ENCODE assay signal across 8 cellular contexts in the genomic region with DNA sequence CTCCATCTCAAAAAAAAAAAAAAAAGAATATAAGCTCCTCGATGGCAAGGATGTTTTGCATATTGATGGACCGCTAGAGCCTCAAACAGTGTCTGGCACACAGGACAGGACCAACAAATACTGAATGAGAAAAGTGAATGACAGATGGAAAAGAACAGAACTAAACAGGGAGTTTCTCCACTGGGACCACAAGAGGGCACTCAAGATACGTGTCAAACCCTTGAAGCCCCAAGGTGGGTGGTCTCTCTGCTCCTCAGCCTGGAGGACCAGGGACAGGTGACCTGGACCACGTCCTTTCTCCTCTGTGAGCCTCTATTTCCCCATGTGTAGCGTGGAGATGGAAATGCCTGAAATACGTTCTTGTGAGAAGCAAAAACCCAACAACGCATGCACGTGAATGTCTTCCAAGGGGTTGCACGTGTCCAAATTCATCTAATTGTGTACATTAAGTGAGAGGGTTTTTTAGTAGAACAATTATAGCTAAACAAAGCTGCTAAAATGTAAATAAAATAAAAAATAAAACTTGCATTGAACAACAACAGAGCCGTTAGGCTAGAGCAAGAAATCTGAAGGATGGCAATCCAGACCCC. TPM values are rescaled to one million over a fixed set of nuclear protein-coding genes. Genes with fewer than 3 reads are reported as not detected.
DNase-seq lines count a peak whose midpoint lies in the region; ATAC-seq and TF ChIP-seq lines count a peak whose summit lies in the region.

No MANE protein-coding gene starts in this region.

- H2AFZ ChIP-seq in OCI-LY3 (ENCODE audit: low read depth, low read length) = no peak overlapping the region

- no peak overlapping the region for H3K4me2 ChIP-seq in OCI-LY3 (ENCODE audit: low read length)

- H3K27me3 ChIP-seq in H7 (ENCODE audit: control insufficient read depth, insufficient read depth, low read length) = no peaks in the 10 kb centered on the region; the same call in 1 of the 2 replicates
- peaks cover 24% of the 10 kb centered on the region for H3K27me3 ChIP-seq in OCI-LY3 (ENCODE audit: low read depth, low read length)

- H4K20me1 ChIP-seq in OCI-LY3 (ENCODE audit: insufficient read depth, low read length) = no peaks in the 10 kb centered on the region

- H3K9me3 ChIP-seq in OCI-LY3 (ENCODE audit: insufficient read depth, low read length) = no peaks in the 10 kb centered on the region

- H3K9me3 Mint-ChIP-seq in Calu3 (ENCODE audit: low read depth, unreplicated experiment) = no peaks in the 10 kb centered on the region
- no peaks in the 10 kb centered on the region for H3K9me3 Mint-ChIP-seq in natural killer cell treated with Interleukin-12 subunit alpha and Interleukin-12 subunit beta and Interleukin-15 and Interleukin-18, amount 100 ng/mL, for 72 hours

- H3K4me1 Mint-ChIP-seq in Calu3 (ENCODE audit: low read depth, unreplicated experiment) = peaks cover 4% of the 10 kb centered on the region
- H3K4me1 Mint-ChIP-seq in natural killer cell treated with Interleukin-12 subunit alpha and Interleukin-12 subunit beta and Interleukin-15 and Interleukin-18, amount 100 ng/mL, for 72 hours (ENCODE audit: low read depth in 2 of 2) = peaks cover 39 to 42% of the 10 kb centered on the region in 2 donors

- no peak overlapping the region for H3K4me3 ChIP-seq in H7 (ENCODE audit: insufficient read depth, low read depth, low read length)
- no peak overlapping the region for H3K4me3 ChIP-seq in OCI-LY3 (ENCODE audit: low read length)

- no peak overlapping the region for H3K9ac ChIP-seq in OCI-LY3 (ENCODE audit: low read length)

- BruUV-seq in Calu3 (replicated peaks; lab: Mats Ljungman, UMichigan) = no TSS peak

- TF ChIP-seq CTCF in Calu3 (IDR thresholded peaks at IDR 0.05; ENCODE audit: unreplicated experiment) (peak; percentile 72), OCI-LY3 (IDR thresholded peaks at IDR 0.05; ENCODE audit: low read depth, low read length) (peak; percentile 89)

- ATAC-seq in natural killer cell treated with Interleukin-12 subunit alpha and Interleukin-12 subunit beta and Interleukin-15 and Interleukin-18, amount 100 ng/mL, for 72 hours = peak; percentile 52 to 64
- ATAC-seq in GM21528 (IDR thresholded peaks at IDR 0.05; ENCODE audit: low FRiP score, unreplicated experiment) = no peak
- no peak for ATAC-seq in GM21447 (IDR thresholded peaks at IDR 0.05; ENCODE audit: unreplicated experiment)
- no peak for ATAC-seq in HG03521 (IDR thresholded peaks at IDR 0.05; ENCODE audit: unreplicated experiment)

- CTCF ChIA-PET in Calu3 (lab: Charles Lee) = interaction anchor here (1.3 kb wide), 1 partner anchor 201 kb away, joined by 3 read pairs; no protein-coding TSS in a partner anchor

- no peaks in the 10 kb centered on the region for H3K79me2 ChIP-seq in OCI-LY3 (ENCODE audit: low read length)

- H3K36me3 Mint-ChIP-seq in Calu3 (ENCODE audit: insufficient read depth, unreplicated experiment) = no peaks in the 10 kb centered on the region
- H3K36me3 Mint-ChIP-seq in natural killer cell treated with Interleukin-12 subunit alpha and Interleukin-12 subunit beta and Interleukin-15 and Interleukin-18, amount 100 ng/mL, for 72 hours = no peaks in the 10 kb centered on the region

- H3K27me3 Mint-ChIP-seq in Calu3 (ENCODE audit: unreplicated experiment) = peaks cover 53% of the 10 kb centered on the region
- peaks cover 16 to 38% of the 10 kb centered on the region in 2 donors for H3K27me3 Mint-ChIP-seq in natural killer cell treated with Interleukin-12 subunit alpha and Interleukin-12 subunit beta and Interleukin-15 and Interleukin-18, amount 100 ng/mL, for 72 hours

- DNase-seq in Calu3 (peak; percentile 57), H7 (peak; percentile 81), ecto neural progenitor cell (ENCODE audit: low spot score) (peak; percentile 79)
- no peak for DNase-seq in natural killer cell treated with Interleukin-12 subunit alpha and Interleukin-12 subunit beta and Interleukin-15 and Interleukin-18, amount 100 ng/mL, for 72 hours (ENCODE audit: low spot score)

- H3K27ac ChIP-seq in OCI-LY3 (ENCODE audit: low read length) = no peak overlapping the region

- peaks cover 11% of the 10 kb centered on the region for H3K4me1 ChIP-seq in OCI-LY3 (ENCODE audit: low read length)

- intact Hi-C loops in Calu3 (cut with micrococcal nuclease; ENCODE audit: unreplicated experiment) = no loop called here

- no peak overlapping the region for H3K27ac Mint-ChIP-seq in Calu3 (ENCODE audit: unreplicated experiment)
- H3K27ac Mint-ChIP-seq in natural killer cell treated with Interleukin-12 subunit alpha and Interleukin-12 subunit beta and Interleukin-15 and Interleukin-18, amount 100 ng/mL, for 72 hours = peak overlapping the region in 1 of 2 donors; percentile 54

- no peaks in the 10 kb centered on the region for H3K36me3 ChIP-seq in H7 (replicated peaks; ENCODE audit: control insufficient read depth, insufficient read depth, low read length)
- H3K36me3 ChIP-seq in OCI-LY3 (replicated peaks; ENCODE audit: low read depth, low read length) = no peaks in the 10 kb centered on the region

- no peak overlapping the region for H3K4me3 Mint-ChIP-seq in Calu3 (ENCODE audit: low read depth, unreplicated experiment)
- H3K4me3 Mint-ChIP-seq in natural killer cell treated with Interleukin-12 subunit alpha and Interleukin-12 subunit beta and Interleukin-15 and Interleukin-18, amount 100 ng/mL, for 72 hours = no peak overlapping the region

RNA-seq across cellular contexts. Expression of gene CDC42EP5, which starts 5.7 kb away (rescaled TPM):
- 12.9 and 19.7 TPM in 2 replicates for total RNA-seq in Calu3 (2022)
- total RNA-seq in H7 (2014; rRNA removed; shearing (Covaris generic)) = 0.70 and 4.3 TPM in 2 replicates
- total RNA-seq in natural killer cell treated with Interleukin-12 subunit alpha and Interleukin-12 subunit beta and Interleukin-15 and Interleukin-18, amount 100 ng/mL, for 72 hours = not detected

RNA-seq across cellular contexts. Expression of gene LENG9, which starts 15.2 kb away (rescaled TPM):
- 14.7 and 16.4 TPM in 2 replicates for total RNA-seq in Calu3 (2022)
- 3.5 and 7.9 TPM in 2 replicates for total RNA-seq in H7 (2014; rRNA removed; shearing (Covaris generic))
- 1 to 10 TPM; 6.0 to 9.9 TPM for total RNA-seq in natural killer cell treated with Interleukin-12 subunit alpha and Interleukin-12 subunit beta and Interleukin-15 and Interleukin-18, amount 100 ng/mL, for 72 hours

RNA-seq across cellular contexts. Expression of gene LAIR2, which starts 23.9 kb away (rescaled TPM):
- not detected in 2 replicates for total RNA-seq in Calu3 (2022)
- not detected in 2 replicates for total RNA-seq in H7 (2014; rRNA removed; shearing (Covaris generic))
- 10 to 100 TPM; 18.4 to 48.0 TPM for total RNA-seq in natural killer cell treated with Interleukin-12 subunit alpha and Interleukin-12 subunit beta and Interleukin-15 and Interleukin-18, amount 100 ng/mL, for 72 hours

RNA-seq across cellular contexts. Expression of gene LENG8, which starts 29.8 kb away (rescaled TPM):
- total RNA-seq in Calu3 (2022) = 256 and 267 TPM in 2 replicates
- 25.3 and 30.7 TPM in 2 replicates for total RNA-seq in H7 (2014; rRNA removed; shearing (Covaris generic))
- total RNA-seq in natural killer cell treated with Interleukin-12 subunit alpha and Interleukin-12 subunit beta and Interleukin-15 and Interleukin-18, amount 100 ng/mL, for 72 hours = 100 to 1,000 TPM; 205 to 292 TPM

Comparison
In these comparisons a context has a peak if more than half of its experiments do, and no peak if none do; other contexts are left out.
1. ATAC-seq: peak in natural killer cell treated with Interleukin-12 subunit alpha and Interleukin-12 subunit beta and Interleukin-15 and Interleukin-18, amount 100 ng/mL, for 72 hours (2 of 2); none in GM21528 (single experiment), GM21447 (single experiment) and HG03521 (single experiment).
2. RNA of gene LAIR2, which starts 23.9 kb away (total RNA-seq): 18.4 to 48.0 TPM in natural killer cell treated with Interleukin-12 subunit alpha and Interleukin-12 subunit beta and Interleukin-15 and Interleukin-18, amount 100 ng/mL, for 72 hours; not detected in Calu3 and not detected in H7; every median in the first group is over 10 times any median in the second.